1 cellular context compared by ENCODE assay signal in genomic region chr12:92717202-92717601, GRCh38.
TF ChIP-seq lines count a peak whose summit lies in the region.

No MANE protein-coding gene starts in this region.

TF ChIP-seq in GM23338, 12 proteins besides CTCF, POLR2A, EP300 and RAD21 (continued from another document):
- TF ChIP-seq, protein P1, sequence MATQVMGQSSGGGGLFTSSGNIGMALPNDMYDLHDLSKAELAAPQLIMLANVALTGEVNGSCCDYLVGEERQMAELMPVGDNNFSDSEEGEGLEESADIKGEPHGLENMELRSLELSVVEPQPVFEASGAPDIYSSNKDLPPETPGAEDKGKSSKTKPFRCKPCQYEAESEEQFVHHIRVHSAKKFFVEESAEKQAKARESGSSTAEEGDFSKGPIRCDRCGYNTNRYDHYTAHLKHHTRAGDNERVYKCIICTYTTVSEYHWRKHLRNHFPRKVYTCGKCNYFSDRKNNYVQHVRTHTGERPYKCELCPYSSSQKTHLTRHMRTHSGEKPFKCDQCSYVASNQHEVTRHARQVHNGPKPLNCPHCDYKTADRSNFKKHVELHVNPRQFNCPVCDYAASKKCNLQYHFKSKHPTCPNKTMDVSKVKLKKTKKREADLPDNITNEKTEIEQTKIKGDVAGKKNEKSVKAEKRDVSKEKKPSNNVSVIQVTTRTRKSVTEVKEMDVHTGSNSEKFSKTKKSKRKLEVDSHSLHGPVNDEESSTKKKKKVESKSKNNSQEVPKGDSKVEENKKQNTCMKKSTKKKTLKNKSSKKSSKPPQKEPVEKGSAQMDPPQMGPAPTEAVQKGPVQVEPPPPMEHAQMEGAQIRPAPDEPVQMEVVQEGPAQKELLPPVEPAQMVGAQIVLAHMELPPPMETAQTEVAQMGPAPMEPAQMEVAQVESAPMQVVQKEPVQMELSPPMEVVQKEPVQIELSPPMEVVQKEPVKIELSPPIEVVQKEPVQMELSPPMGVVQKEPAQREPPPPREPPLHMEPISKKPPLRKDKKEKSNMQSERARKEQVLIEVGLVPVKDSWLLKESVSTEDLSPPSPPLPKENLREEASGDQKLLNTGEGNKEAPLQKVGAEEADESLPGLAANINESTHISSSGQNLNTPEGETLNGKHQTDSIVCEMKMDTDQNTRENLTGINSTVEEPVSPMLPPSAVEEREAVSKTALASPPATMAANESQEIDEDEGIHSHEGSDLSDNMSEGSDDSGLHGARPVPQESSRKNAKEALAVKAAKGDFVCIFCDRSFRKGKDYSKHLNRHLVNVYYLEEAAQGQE (IDR thresholded peaks at IDR 0.05; ENCODE audit: unreplicated experiment), result no peak
- no peak for TF ChIP-seq ZNF114 (CRISPR knock-in tag; IDR thresholded peaks at IDR 0.05)
